ENCODE assay signal across 8 cellular contexts in the genomic region with DNA sequence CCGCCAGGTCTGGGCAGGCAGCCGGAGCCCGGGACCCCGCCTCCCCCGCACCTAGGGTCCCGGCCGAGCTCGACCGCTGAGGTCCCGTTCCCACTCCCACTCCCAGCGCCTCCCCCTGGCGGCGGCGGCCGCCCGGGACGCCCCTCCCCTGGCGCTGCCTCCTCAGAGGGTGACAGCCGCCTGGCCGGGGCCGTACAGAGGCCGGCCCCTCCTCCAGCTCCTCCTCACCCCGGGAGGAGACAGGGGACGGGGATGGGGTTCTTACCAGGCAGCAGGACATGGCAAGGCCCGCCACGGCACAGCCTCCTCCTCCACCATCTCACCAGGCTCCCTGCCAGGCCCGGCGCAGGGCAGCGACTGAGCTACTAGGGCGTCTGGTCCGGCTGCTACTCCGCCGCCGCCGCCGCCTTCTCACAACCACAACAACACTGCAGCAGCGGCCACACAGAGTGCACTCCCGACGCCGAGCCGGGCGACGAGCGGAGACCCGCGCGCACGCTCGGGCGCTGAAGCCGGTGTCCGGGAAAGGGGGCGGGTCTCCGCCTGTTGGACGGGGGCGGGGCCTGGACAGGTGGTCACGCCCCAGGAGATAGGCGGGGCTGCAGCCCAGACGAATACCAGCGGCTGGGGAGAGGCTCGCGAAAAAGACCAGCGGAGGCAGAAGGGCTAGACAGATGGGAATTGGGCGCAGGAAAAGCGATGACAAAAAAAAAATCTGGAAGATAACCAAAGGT.
A peak's percentile ranks its signal among the peaks of the same experiment; 100 is the strongest.
DNase-seq lines count a peak whose midpoint lies in the region; ATAC-seq, FAIRE-seq and TF ChIP-seq lines count a peak whose summit lies in the region.
"Not testable (repeated sequence)": the region's sequence is repeated elsewhere in the genome, so short reads cannot be mapped to it uniquely, and the experiment has no call there.

No MANE protein-coding gene starts in this region.

- not testable (repeated sequence) for H3K4me3 ChIP-seq in ovary

- H3K4me1 ChIP-seq in ovary (ENCODE audit: insufficient read depth), result not testable (repeated sequence)

- not testable (repeated sequence) for H3K36me3 ChIP-seq in ovary

- DNase-seq in activated CD4-positive, alpha-beta T cell treated with anti-CD3 and anti-CD28 coated beads for 24 hours (ENCODE audit: low read depth in 2 of 2), result peak; percentile 1 to 53
- DNase-seq in activated T-cell treated with anti-CD3 and anti-CD28 coated beads, Interleukin-2, amount 50 U/mL, for 1 hour, result peak; percentile 19
- DNase-seq in chondrocyte (ENCODE audit: low spot score), result peak; percentile 59
- DNase-seq in immature natural killer cell, result peak in 2 of 3 donors; percentile 55 to 61
- DNase-seq in ovary, result peak in 3 of 5 donors; percentile 15 to 30 (median 22)
- peak; percentile 32 for DNase-seq in stimulated activated CD8-positive, alpha-beta memory T cell treated with anti-CD3 and anti-CD28 coated beads, Interleukin-12 subunit alpha, Interleukin-12 subunit beta, amount 100 ng/mL, for 1 hour (ENCODE audit: low read depth)
- DNase-seq in urothelium cell line (ENCODE audit: low spot score), result not testable (repeated sequence)

- not testable (repeated sequence) for TF ChIP-seq CTCF in chondrocyte (IDR thresholded peaks at IDR 0.05); ovary (IDR thresholded peaks at IDR 0.05)

- not testable (repeated sequence) for H3K4me1 Mint-ChIP-seq in chondrocyte (ENCODE audit: low read depth); immature natural killer cell

- 6 to 25% methylated on average over 7 to 26 of the region's 65 CpGs; no CpG with 5 or more reads in 1 of the 3 donors for WGBS in ovary, 3 donors

- intact Hi-C loops in ovary (cut with DNase I), result not testable (repeated sequence)

- not testable (repeated sequence) for H3K36me3 Mint-ChIP-seq in chondrocyte (ENCODE audit: low read depth); immature natural killer cell

- TF ChIP-seq POLR2A in ovary (IDR thresholded peaks at IDR 0.05), result not testable (repeated sequence)

- H3K27me3 Mint-ChIP-seq in chondrocyte (ENCODE audit: low read depth); immature natural killer cell (ENCODE audit: low read depth in 3 of 3): not testable (repeated sequence)

- H3K27ac ChIP-seq in ovary, result not testable (repeated sequence)

- not testable (repeated sequence) for H3K4me3 Mint-ChIP-seq in chondrocyte (ENCODE audit: unreplicated experiment)
- peak overlapping the region in 1 of 5 donors; percentile 67 for H3K4me3 Mint-ChIP-seq in immature natural killer cell

- not testable (repeated sequence) for TF ChIP-seq EP300 in ovary (IDR thresholded peaks at IDR 0.05)

- ATAC-seq in HG02759 (IDR thresholded peaks at IDR 0.05; ENCODE audit: unreplicated experiment), result peak; percentile 45

- FAIRE-seq in urothelium cell line (lab: Jason Lieb, UNC), result peak; percentile 95

- not testable (repeated sequence) for H3K27me3 ChIP-seq in ovary

- H3K9me3 Mint-ChIP-seq in chondrocyte (ENCODE audit: low read depth); immature natural killer cell: not testable (repeated sequence)

- not testable (repeated sequence) for H3K9me3 ChIP-seq in ovary

- not testable (repeated sequence) for H3K27ac Mint-ChIP-seq in chondrocyte (ENCODE audit: unreplicated experiment); immature natural killer cell
